ENCODE assay signal across 9 cellular contexts in genomic region chr16:28210264-28210663, GRCh38. TPM values are rescaled to one million over a fixed set of nuclear protein-coding genes. Genes with fewer than 3 reads are reported as not detected.
DNase-seq lines count a peak whose midpoint lies in the region; ATAC-seq, FAIRE-seq and TF ChIP-seq lines count a peak whose summit lies in the region.
"Had no signal": no experiment of that assay in that cellular context is flagged by ENCODE, and none has a peak within 500 bp of the region (broad histone marks: within the 10 kb centered on the region; RNA-seq: fewer than 3 reads in every experiment).

No MANE protein-coding gene starts in this region.

- no peak overlapping the region for H2AK5ac ChIP-seq in H1 (ENCODE audit: low read depth, low read length)
- no peak overlapping the region for H2AK5ac ChIP-seq in trophoblast cell (ENCODE audit: low read length)

- no peaks in the 10 kb centered on the region for H3F3A ChIP-seq in OCI-LY1 (ENCODE audit: insufficient read depth, low read length)

- no peak overlapping the region for H4K5ac ChIP-seq in H1 (ENCODE audit: insufficient read length, low read depth, low read length)

- H3K27me3 ChIP-seq in DND-41 (ENCODE audit: insufficient read depth, low read length, poor library complexity): no peaks in the 10 kb centered on the region
- H3K27me3 ChIP-seq in OCI-LY1 (ENCODE audit: insufficient read depth, low read length): no peaks in the 10 kb centered on the region
- no peaks in the 10 kb centered on the region for H3K27me3 ChIP-seq in H1 (replicated peaks in 1 of 4; ENCODE audit: control insufficient read depth in 3 of 4, extremely low read depth in 1 of 4, insufficient read depth in 3 of 4, low read length in 3 of 4)
- no peaks in the 10 kb centered on the region for H3K27me3 ChIP-seq in trophoblast cell (ENCODE audit: insufficient read depth, low read length)
- H3K27me3 ChIP-seq in left lung: no peaks in the 10 kb centered on the region

- H2BK15ac ChIP-seq in H1 (ENCODE audit: low read length): no peak overlapping the region

- H2BK12ac ChIP-seq in H1 (ENCODE audit: low read depth, low read length) (no peak overlapping the region), trophoblast cell (ENCODE audit: low read length) (no peak overlapping the region)

- H3K4me2 ChIP-seq in DND-41 (ENCODE audit: insufficient read depth, low read length) (peak overlapping the region; percentile 73), OCI-LY1 (ENCODE audit: low read length) (peak overlapping the region; percentile 100), H1 (ENCODE audit: insufficient read depth in 1 of 2, low read depth in 2 of 2, low read length in 2 of 2) (peak overlapping the region; percentile 83 to 91), trophoblast cell (ENCODE audit: low read length) (peak overlapping the region; percentile 89)

- no peaks in the 10 kb centered on the region for H3K9me3 ChIP-seq in DND-41 (ENCODE audit: insufficient read depth, low read length, severe bottlenecking)
- no peaks in the 10 kb centered on the region for H3K9me3 ChIP-seq in OCI-LY1 (ENCODE audit: low read length)
- H3K9me3 ChIP-seq in H1 (ENCODE audit: insufficient read depth in 2 of 2, low read depth in 1 of 2, low read length in 1 of 2): no peaks in the 10 kb centered on the region
- no peaks in the 10 kb centered on the region for H3K9me3 ChIP-seq in trophoblast cell (ENCODE audit: insufficient read depth, low read depth, low read length)
- no peaks in the 10 kb centered on the region for H3K9me3 ChIP-seq in left lung

- H4K20me1 ChIP-seq in DND-41 (ENCODE audit: insufficient read depth, low read length): peaks cover 43% of the 10 kb centered on the region
- no peaks in the 10 kb centered on the region for H4K20me1 ChIP-seq in OCI-LY1 (ENCODE audit: insufficient read depth, low read length)
- peaks cover 5 to 16% of the 10 kb centered on the region in 2 experiments for H4K20me1 ChIP-seq in H1 (replicated peaks in 1 of 2; ENCODE audit: control insufficient read depth in 1 of 2, insufficient read depth in 2 of 2, low read length in 2 of 2)

- no peak overlapping the region for H3K14ac ChIP-seq in H1 (ENCODE audit: insufficient read length)
- H3K14ac ChIP-seq in trophoblast cell (ENCODE audit: low read length): no peak overlapping the region

- H4K12ac ChIP-seq in trophoblast cell (ENCODE audit: low read depth, low read length): no peak overlapping the region

- H3K79me2 ChIP-seq in DND-41 (ENCODE audit: insufficient read depth, low read length): peaks cover 64% of the 10 kb centered on the region
- H3K79me2 ChIP-seq in OCI-LY1 (ENCODE audit: insufficient read depth, low read length): peaks cover 53% of the 10 kb centered on the region
- H3K79me2 ChIP-seq in H1 (ENCODE audit: control insufficient read depth in 1 of 2, insufficient read depth in 2 of 2, low read length in 2 of 2): peaks cover 23 to 58% of the 10 kb centered on the region in 2 experiments
- H3K79me2 ChIP-seq in trophoblast cell (ENCODE audit: control insufficient read depth, insufficient read depth, low read length, poor library complexity): peaks cover 10% of the 10 kb centered on the region

- no peak overlapping the region for H2BK5ac ChIP-seq in H1 (ENCODE audit: low read depth, low read length)
- no peak overlapping the region for H2BK5ac ChIP-seq in trophoblast cell (ENCODE audit: low read depth, low read length, poor library complexity)

- no peak for TF ChIP-seq CTCF in DND-41 (IDR thresholded peaks at IDR 0.05; ENCODE audit: borderline replicate concordance, extremely low read depth, low read length, poor library complexity, severe bottlenecking)
- no peak for TF ChIP-seq CTCF in OCI-LY1 (IDR thresholded peaks at IDR 0.05; ENCODE audit: low read length)
- TF ChIP-seq CTCF in H1 (IDR thresholded peaks at IDR 0.05; ENCODE audit: control extremely low read depth in 1 of 3, insufficient read depth in 1 of 3, low read depth in 1 of 3, low read length in 3 of 3): no peak
- no peak for TF ChIP-seq CTCF in left lung (IDR thresholded peaks at IDR 0.05)

- peaks cover 42% of the 10 kb centered on the region for H3K36me3 ChIP-seq in DND-41 (ENCODE audit: insufficient read depth, low read length)
- peaks cover 46% of the 10 kb centered on the region for H3K36me3 ChIP-seq in OCI-LY1 (ENCODE audit: insufficient read depth, low read length)
- H3K36me3 ChIP-seq in H1 (ENCODE audit: control insufficient read depth in 2 of 4, insufficient read depth in 4 of 4, low read length in 3 of 4): peaks cover 4 to 26% (median 9%) of the 10 kb centered on the region in 4 experiments; a peak in 6 of 8 replicates
- H3K36me3 ChIP-seq in trophoblast cell (ENCODE audit: control insufficient read depth in 1 of 2, insufficient read depth in 2 of 2, low read length in 2 of 2): peaks cover 4 to 14% of the 10 kb centered on the region in 2 experiments
- H3K36me3 ChIP-seq in left lung: peaks cover 0 to 39% of the 10 kb centered on the region in 2 donors

- peaks cover 13% of the 10 kb centered on the region for H3K23me2 ChIP-seq in H1 (ENCODE audit: low read depth, low read length)

- H2AFZ ChIP-seq in DND-41 (ENCODE audit: low read depth, low read length) (no peak overlapping the region), OCI-LY1 (ENCODE audit: low read length) (no peak overlapping the region), H1 (ENCODE audit: low read length) (no peak overlapping the region), trophoblast cell (ENCODE audit: insufficient read depth, low read length, poor library complexity) (no peak overlapping the region)

- no peak for FAIRE-seq in H1 (lab: Jason Lieb, UNC)
- FAIRE-seq: colon had no signal

- 80% methylated on average over 5 of the region's 5 CpGs; no CpG with 5 or more reads in 1 of the 2 experiments for WGBS in H1 (ENCODE audit: extremely low coverage in 1 of 2, insufficient coverage in 1 of 2, insufficient read length in 1 of 2, insufficient replicate concordance in 2 of 2, low coverage in 1 of 2, low lambda C conversion rate in 2 of 2, missing lambda C conversion rate in 1 of 2), 2 experiments
- no CpG with 5 or more reads among the region's 5 CpGs for WGBS in trophoblast cell (ENCODE audit: extremely low coverage, insufficient coverage, insufficient read length)

- ATAC-seq in DND-41 (ENCODE audit: insufficient read depth, low read depth) (no peak), left lung (no peak), HG02588 (IDR thresholded peaks at IDR 0.05; ENCODE audit: unreplicated experiment) (no peak), GM18519 (IDR thresholded peaks at IDR 0.05; ENCODE audit: low FRiP score, unreplicated experiment) (no peak)

- H3K4me3 ChIP-seq in DND-41 (ENCODE audit: low read depth in 1 of 2, low read length in 2 of 2): peak overlapping the region; percentile 42 to 91; a peak in 3 of 4 replicates
- H3K4me3 ChIP-seq in OCI-LY1 (ENCODE audit: low read depth, low read length, poor library complexity, severe bottlenecking): peak overlapping the region; percentile 99
- peak overlapping the region in 3 of 4 experiments; percentile 69 to 94 (median 74); a peak in 6 of 8 replicates for H3K4me3 ChIP-seq in H1 (ENCODE audit: extremely low read depth in 1 of 4, insufficient read depth in 2 of 4, low read depth in 3 of 4, low read length in 4 of 4)
- H3K4me3 ChIP-seq in trophoblast cell (ENCODE audit: low read depth, low read length): no peak overlapping the region
- H3K4me3 ChIP-seq in left lung: peak overlapping the region in 1 of 2 donors; percentile 95

- H3K27ac ChIP-seq in DND-41 (ENCODE audit: low read length): peak overlapping the region; percentile 77
- peak overlapping the region; percentile 73 for H3K27ac ChIP-seq in OCI-LY1 (ENCODE audit: low read depth, low read length, poor library complexity, severe bottlenecking)
- H3K27ac ChIP-seq in H1 (ENCODE audit: low read depth, low read length): no peak overlapping the region
- H3K27ac ChIP-seq in trophoblast cell (ENCODE audit: low read depth, low read length): no peak overlapping the region
- H3K27ac ChIP-seq in left lung: peak overlapping the region in 1 of 2 donors; percentile 87

- H4K91ac ChIP-seq in H1 (replicated peaks; ENCODE audit: insufficient read length, low read length) (no peak overlapping the region), trophoblast cell (ENCODE audit: low read depth, low read length) (no peak overlapping the region)

- no peak for TF ChIP-seq RAD21 in H1 (IDR thresholded peaks at IDR 0.05 in 1 of 2, conservative IDR thresholded peaks at IDR 0.05 in 1 of 2; ENCODE audit: low read depth in 2 of 2, low read length in 2 of 2)

- peak overlapping the region; percentile 76 for H3K9ac ChIP-seq in DND-41 (ENCODE audit: low read depth, low read length)
- peak overlapping the region; percentile 97 for H3K9ac ChIP-seq in OCI-LY1 (ENCODE audit: low read length)
- H3K9ac ChIP-seq in H1 (replicated peaks in 1 of 4; ENCODE audit: extremely low read depth in 1 of 4, low read depth in 3 of 4, low read length in 3 of 4): peak overlapping the region in 2 of 4 experiments; percentile 37 to 64; a peak in 2 of 7 replicates
- no peak overlapping the region for H3K9ac ChIP-seq in trophoblast cell (ENCODE audit: low read length)

- H3K4ac ChIP-seq in H1 (replicated peaks; ENCODE audit: insufficient read length, low read depth, low read length) (no peak overlapping the region), trophoblast cell (ENCODE audit: low read depth, low read length) (peak overlapping the region; percentile 49)

- no peak overlapping the region for H3K23ac ChIP-seq in H1 (ENCODE audit: insufficient read length)
- H3K23ac ChIP-seq in trophoblast cell (ENCODE audit: low read length): no peak overlapping the region

- no peak overlapping the region for H3K56ac ChIP-seq in H1 (replicated peaks; ENCODE audit: insufficient read length, low read depth, low read length)

- H3K18ac ChIP-seq in H1 (ENCODE audit: extremely low read depth, low read length) (no peak overlapping the region), trophoblast cell (ENCODE audit: low read length) (no peak overlapping the region)

- H2BK120ac ChIP-seq in H1 (replicated peaks; ENCODE audit: low read depth, low read length) (no peak overlapping the region), trophoblast cell (ENCODE audit: insufficient read depth, low read length, poor library complexity) (no peak overlapping the region)

- TF ChIP-seq EP300 in H1 (IDR thresholded peaks at IDR 0.05; ENCODE audit: borderline replicate concordance in 1 of 2, low read depth in 2 of 2, low read length in 2 of 2): no peak

- CTCF ChIA-PET in H1 (lab: Charles Lee; ENCODE audit: partially characterized antibody): interaction anchor here (0.6 to 1.1 kb wide), 2 partner anchors 12 to 120 kb away, joined by 3 to 4 read pairs; no protein-coding TSS in a partner anchor

- POLR2A ChIA-PET in H1 (lab: Charles Lee; ENCODE audit: partially characterized antibody): interaction anchor here (0.5 to 1.6 kb wide), 7 partner anchors 8 to 51 kb away, joined by 3 to 5 read pairs (median 3); no protein-coding TSS in a partner anchor

- H2BK20ac ChIP-seq in H1 (ENCODE audit: low read length): no peak overlapping the region

- H3K4me1 ChIP-seq in DND-41 (ENCODE audit: insufficient read depth, low read length) (peaks cover 52% of the 10 kb centered on the region), OCI-LY1 (ENCODE audit: insufficient read depth, low read length, severe bottlenecking) (peaks cover 35% of the 10 kb centered on the region), H1 (replicated peaks in 1 of 4; ENCODE audit: control insufficient read depth in 3 of 4, insufficient read depth in 4 of 4, low read length in 3 of 4) (peaks cover 2 to 12% (median 9%) of the 10 kb centered on the region in 4 experiments; a peak in 6 of 7 replicates), trophoblast cell (ENCODE audit: control insufficient read depth in 1 of 2, insufficient read depth in 2 of 2, low read length in 2 of 2) (peaks cover 7 to 12% of the 10 kb centered on the region in 2 experiments), left lung (peaks cover 6 to 50% of the 10 kb centered on the region in 2 donors)

- DNase-seq in DND-41 (no peak), H1 (ENCODE audit: low read depth in 1 of 2, low spot score in 2 of 2) (no peak), trophoblast cell (no peak), left lung (no peak), EL (no peak)

- H3K9me2 ChIP-seq in OCI-LY1 (ENCODE audit: low read depth, low read length): no peaks in the 10 kb centered on the region

- intact Hi-C loops in left lung (cut with DNase I): no loop called here

- H3K79me1 ChIP-seq in H1 (ENCODE audit: low read depth, low read length) (peaks cover 12% of the 10 kb centered on the region), trophoblast cell (ENCODE audit: low read length) (peaks cover 10% of the 10 kb centered on the region)

- no peak for TF ChIP-seq POLR2A in H1 (IDR thresholded peaks at IDR 0.05; ENCODE audit: control extremely low read depth in 1 of 2, low read depth in 2 of 2, low read length in 2 of 2)

- H4K8ac ChIP-seq in H1 (ENCODE audit: extremely low read depth, insufficient read depth, low read length): no peak overlapping the region
- H4K8ac ChIP-seq in trophoblast cell (ENCODE audit: low read depth, low read length): no peak overlapping the region

RNA-seq across cellular contexts. Expression of gene XPO6, which starts 1.5 kb away (rescaled TPM):
- total RNA-seq in H1 (2021; fragmentation: NEBNext Ultra II Directional; extraction: Animal tissue kit (Norgen Biotek cat#: 25700)): 130 and 152 TPM in 2 replicates
- polyA plus RNA-seq in H1 (2011; rRNA removed): 254 and 272 TPM in 2 replicates
- 184 TPM for polyA plus RNA-seq in H1 (2011; cell fraction: cytosol; rRNA removed)
- polyA plus RNA-seq in H1 (2011; cell fraction: nucleus; rRNA removed): 303 TPM
- polyA plus RNA-seq in H1 (2012, experiment 1 of 2): 103 to 118 TPM (median 109 TPM) in 4 replicates
- polyA plus RNA-seq in H1 (2012, experiment 2 of 2): 60.0 TPM
- polyA plus RNA-seq in H1 (2013, experiment 1 of 2): 57.8 TPM
- polyA plus RNA-seq in H1 (2013, experiment 2 of 2): 57.6 TPM
- 252 and 264 TPM in 2 replicates for polyA minus RNA-seq in H1 (2011; rRNA and poly(A)+ RNA removed)
- polyA minus RNA-seq in H1 (2011; cell fraction: cytosol; rRNA and poly(A)+ RNA removed): 127 TPM
- 203 TPM for polyA minus RNA-seq in H1 (2011; cell fraction: nucleus; rRNA and poly(A)+ RNA removed)
- 32.7 and 36.0 TPM in 2 replicates for polyA plus RNA-seq in trophoblast cell (2013)
- 100 to 1,000 TPM in 1 of 2 donors, 10 to 100 TPM in 1; 87.3 to 155 TPM for total RNA-seq in left lung

Comparison
In these comparisons a context has a peak if more than half of its experiments do, and no peak if none do; other contexts are left out.
1. H3K27ac ChIP-seq: peak in DND-41 (single experiment) and OCI-LY1 (single experiment); none in H1 (single experiment) and trophoblast cell (single experiment).
2. Peak in every context shown above with its lines, with median percentiles within 50 percentile points of each other: H3K4me2 ChIP-seq.